Comparison of ENCODE assay signal across 17 cellular contexts in the genomic region with DNA sequence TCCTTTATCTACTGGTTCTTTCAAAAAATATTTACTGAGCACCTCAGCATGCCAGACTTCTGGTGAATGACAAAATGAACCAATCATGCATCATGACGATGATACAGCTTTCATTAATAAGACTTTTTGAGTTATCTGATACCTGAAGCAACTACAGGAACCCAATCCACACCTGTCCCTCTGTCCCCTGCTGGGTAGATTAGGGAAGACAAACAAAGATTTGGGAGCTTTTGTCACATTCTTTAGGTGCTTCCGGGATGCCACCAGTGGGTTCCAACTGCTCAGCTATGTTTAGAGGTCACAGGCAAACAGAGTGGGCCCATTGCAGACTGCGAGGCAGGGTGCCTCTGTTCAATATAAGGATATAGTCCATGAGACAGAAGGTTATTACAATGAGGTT.
A peak's percentile ranks its signal among the peaks of the same experiment; 100 is the strongest.
DNase-seq lines count a peak whose midpoint lies in the region; ATAC-seq and TF ChIP-seq lines count a peak whose summit lies in the region.
"Had no signal": no experiment of that assay in that cellular context is flagged by ENCODE, and none has a peak within 500 bp of the region (broad histone marks: within the 10 kb centered on the region; RNA-seq: fewer than 3 reads in every experiment).

No MANE protein-coding gene starts in this region.

- DNase-seq in CD4-positive, CD25-positive, alpha-beta regulatory T cell = no peak
- DNase-seq in GM23338 (ENCODE audit: low spot score) (peak; percentile 8), endodermal cell (peak; percentile 68), cerebellar nuclear complex (lab: John Stamatoyannopoulos, UW) (no peak), NCI-H524 treated with DMSO at 0.1 percent for 48 hours (lab: John Stamatoyannopoulos, UW) (no peak)
- DNase-seq: Calu3; CD8-positive, alpha-beta T cell; DMS79 treated with DMSO at 0.1 percent for 48 hours; H9; IMR-90; Karpas-422 had no signal

- H3K4me3 ChIP-seq in BLaER1 (no peak overlapping the region), GM23338 (no peak overlapping the region), endodermal cell (ENCODE audit: low read length) (no peak overlapping the region)
- H3K4me3 ChIP-seq in CD4-positive, CD25-positive, alpha-beta regulatory T cell (ENCODE audit: low read depth, low read length) = peak overlapping the region; percentile 1
- H3K4me3 ChIP-seq: K562 had no signal

- no peak overlapping the region for H3K9ac ChIP-seq in BLaER1
- peak overlapping the region; percentile 3 for H3K9ac ChIP-seq in endodermal cell (ENCODE audit: extremely low read depth, low read length, poor library complexity, severe bottlenecking)

- H3K27me3 Mint-ChIP-seq in CD4-positive, CD25-positive, alpha-beta regulatory T cell = no peaks in the 10 kb centered on the region
- no peaks in the 10 kb centered on the region for H3K27me3 Mint-ChIP-seq in GM23338 (ENCODE audit: insufficient read depth, low read depth, poor library complexity)
- H3K27me3 Mint-ChIP-seq in endodermal cell (ENCODE audit: insufficient read depth) = peaks cover 46% of the 10 kb centered on the region

- no peak for ATAC-seq in CD4-positive, CD25-positive, alpha-beta regulatory T cell (ENCODE audit: low read depth in 2 of 2)
- ATAC-seq in GM23338 (no peak), HG02973 (IDR thresholded peaks at IDR 0.05; ENCODE audit: unreplicated experiment) (no peak), HG02870 (IDR thresholded peaks at IDR 0.05; ENCODE audit: unreplicated experiment) (no peak)
- ATAC-seq: CD8-positive, alpha-beta T cell; K562 had no signal

- H3K27ac Mint-ChIP-seq in CD4-positive, CD25-positive, alpha-beta regulatory T cell = no peak overlapping the region
- H3K27ac Mint-ChIP-seq in GM23338 (no peak overlapping the region), endodermal cell (no peak overlapping the region)
- H3K27ac Mint-ChIP-seq: B cell; CD8-positive, alpha-beta T cell; H9 had no signal

- no peaks in the 10 kb centered on the region for H3F3A ChIP-seq in GM23338 (replicated peaks; ENCODE audit: low read depth)

- peak overlapping the region; percentile 60 for H3K4me2 ChIP-seq in BLaER1
- no peak overlapping the region for H3K4me2 ChIP-seq in GM23338

- H3K4me1 ChIP-seq in BLaER1 (peaks cover 30% of the 10 kb centered on the region), GM23338 (ENCODE audit: insufficient read depth) (no peaks in the 10 kb centered on the region), endodermal cell (ENCODE audit: control insufficient read depth, insufficient read depth, low read length) (peaks cover 13% of the 10 kb centered on the region)
- H3K4me1 ChIP-seq in CD4-positive, CD25-positive, alpha-beta regulatory T cell (ENCODE audit: control insufficient read depth, insufficient read depth, low read length, poor library complexity, severe bottlenecking) = peaks cover 30% of the 10 kb centered on the region

- peaks cover 14% of the 10 kb centered on the region; the same call in 1 of the 2 replicates for H3K9me2 ChIP-seq in GM23338 (ENCODE audit: insufficient read depth)

- peak overlapping the region; percentile 66 for H3K27ac ChIP-seq in BLaER1
- H3K27ac ChIP-seq in CD4-positive, CD25-positive, alpha-beta regulatory T cell (ENCODE audit: insufficient read depth, low read length, poor library complexity, severe bottlenecking) = no peak overlapping the region
- H3K27ac ChIP-seq in GM23338 (ENCODE audit: low read depth) = no peak overlapping the region
- H3K27ac ChIP-seq in endodermal cell (ENCODE audit: low read depth, low read length) = no peak overlapping the region
- H3K27ac ChIP-seq: C4-2B had no signal

- no peaks in the 10 kb centered on the region for H4K20me1 ChIP-seq in BLaER1
- no peaks in the 10 kb centered on the region for H4K20me1 ChIP-seq in GM23338 (replicated peaks; ENCODE audit: insufficient read depth)

- peak overlapping the region in 1 of 4 donors; percentile 28 for H3K4me3 Mint-ChIP-seq in CD4-positive, CD25-positive, alpha-beta regulatory T cell
- no peak overlapping the region for H3K4me3 Mint-ChIP-seq in GM23338
- no peak overlapping the region for H3K4me3 Mint-ChIP-seq in endodermal cell
- H3K4me3 Mint-ChIP-seq: B cell; CD8-positive, alpha-beta T cell; H9 had no signal

- H3K4me1 Mint-ChIP-seq in CD4-positive, CD25-positive, alpha-beta regulatory T cell = peaks cover 9 to 49% (median 28%) of the 10 kb centered on the region in 4 donors
- H3K4me1 Mint-ChIP-seq in GM23338 = no peaks in the 10 kb centered on the region; the same call in 2 of the 3 replicates
- H3K4me1 Mint-ChIP-seq in endodermal cell = peaks cover 27% of the 10 kb centered on the region

- no peaks in the 10 kb centered on the region for H3K36me3 ChIP-seq in BLaER1
- no peaks in the 10 kb centered on the region for H3K36me3 ChIP-seq in CD4-positive, CD25-positive, alpha-beta regulatory T cell (ENCODE audit: control insufficient read depth, insufficient read depth, low read length)
- H3K36me3 ChIP-seq in GM23338 (ENCODE audit: insufficient read depth) = no peaks in the 10 kb centered on the region
- H3K36me3 ChIP-seq in endodermal cell (ENCODE audit: control insufficient read depth, insufficient read depth, low read length) = no peaks in the 10 kb centered on the region

- peaks cover 10% of the 10 kb centered on the region for H3K36me3 Mint-ChIP-seq in CD4-positive, CD25-positive, alpha-beta regulatory T cell
- H3K36me3 Mint-ChIP-seq in GM23338 (ENCODE audit: low read depth) = no peaks in the 10 kb centered on the region
- no peaks in the 10 kb centered on the region for H3K36me3 Mint-ChIP-seq in endodermal cell (ENCODE audit: low read depth)
- H3K36me3 Mint-ChIP-seq: CD8-positive, alpha-beta T cell had no signal

- TF ChIP-seq CTCF in GM23338 (conservative IDR thresholded peaks at IDR 0.05; ENCODE audit: low read depth in 2 of 2) (no peak), endodermal cell (conservative IDR thresholded peaks at IDR 0.05) (no peak)

- H3K79me2 ChIP-seq in GM23338 (replicated peaks; ENCODE audit: insufficient read depth) = no peaks in the 10 kb centered on the region

- peaks cover 0 to 4% (median 3%) of the 10 kb centered on the region in 7 donors for H3K9me3 Mint-ChIP-seq in CD4-positive, CD25-positive, alpha-beta regulatory T cell
- H3K9me3 Mint-ChIP-seq in GM23338 (no peaks in the 10 kb centered on the region), endodermal cell (peaks cover 8% of the 10 kb centered on the region)
- H3K9me3 Mint-ChIP-seq: CD8-positive, alpha-beta T cell; H9 had no signal

- H3K9me3 ChIP-seq in BLaER1 = peaks cover 34% of the 10 kb centered on the region
- H3K9me3 ChIP-seq in CD4-positive, CD25-positive, alpha-beta regulatory T cell (ENCODE audit: control insufficient read depth in 2 of 2, low read length in 2 of 2) = no peaks in the 10 kb centered on the region
- H3K9me3 ChIP-seq in endodermal cell (ENCODE audit: control insufficient read depth, low read length) = peaks cover 5% of the 10 kb centered on the region

- WGBS in endodermal cell (ENCODE audit: insufficient coverage in 1 of 2, insufficient read length in 1 of 2), 2 experiments = 65 to 74% methylated on average over 3 of the region's 3 CpGs

- H3K27me3 ChIP-seq in BLaER1 (no peaks in the 10 kb centered on the region), GM23338 (ENCODE audit: insufficient read depth) (no peaks in the 10 kb centered on the region), endodermal cell (ENCODE audit: control insufficient read depth, insufficient read depth, low read length, poor library complexity, severe bottlenecking) (no peaks in the 10 kb centered on the region)
- H3K27me3 ChIP-seq in CD4-positive, CD25-positive, alpha-beta regulatory T cell (ENCODE audit: control insufficient read depth, insufficient read depth, low read length) = no peaks in the 10 kb centered on the region

- 0 out of 2 replicates have a peak overlapping the region, but pooled peaks have one; percentile 7 for H2AFZ ChIP-seq in GM23338

TF ChIP-seq in GM23338, 12 proteins besides CTCF, POLR2A, EP300 and RAD21 (continues in another document):
- TF ChIP-seq STAT1 (IDR thresholded peaks at IDR 0.05; ENCODE audit: unreplicated experiment) = no peak
- no peak for TF ChIP-seq POLR2AphosphoS5 (IDR thresholded peaks at IDR 0.05; ENCODE audit: low read depth)
- no peak for TF ChIP-seq EZH2phosphoT487 (IDR thresholded peaks at IDR 0.05; ENCODE audit: unreplicated experiment)
- no peak for TF ChIP-seq NANOG (IDR thresholded peaks at IDR 0.05; ENCODE audit: borderline replicate concordance)

Comparison
In these comparisons a context has a peak if more than half of its experiments do, and no peak if none do; other contexts are left out.
1. DNase-seq: peak in GM23338 (single experiment) and endodermal cell (single experiment); none in CD4-positive, CD25-positive, alpha-beta regulatory T cell (0 of 3), cerebellar nuclear complex (0 of 2) and NCI-H524 treated with DMSO at 0.1 percent for 48 hours (single experiment).